In genomic region chr5:181260720-181261319, GRCh38 we compare ENCODE assay signal across 1 cellular context.
A peak's percentile ranks its signal among the peaks of the same experiment; 100 is the strongest.
TF ChIP-seq lines count a peak whose summit lies in the region.

TRIM52 (minus strand) TSS chr5:181261143; CDS start chr5:181260813, 330 bp downstream.

TF ChIP-seq in H1, 55 proteins besides CTCF, POLR2A, EP300 and RAD21 (continued from another document):
- TF ChIP-seq ATF2 (IDR thresholded peaks at IDR 0.05; ENCODE audit: low read length) (peak; percentile 72; the same call in 1 of the 2 replicates), CREB1 (IDR thresholded peaks at IDR 0.05) (peak; percentile 98), TEAD4 (IDR thresholded peaks at IDR 0.05; ENCODE audit: low read depth, low read length) (no peak), RBBP5 (IDR thresholded peaks at IDR 0.05; ENCODE audit: borderline replicate concordance, low read depth, low read length) (no peak; the same call in none of the 2 replicates), BRCA1 (IDR thresholded peaks at IDR 0.05; ENCODE audit: low read depth, low read length) (no peak), HDAC2 (IDR thresholded peaks at IDR 0.05; ENCODE audit: borderline replicate concordance in 1 of 2, low read depth in 2 of 2, low read length in 2 of 2) (no peak; a peak in 1 of 4 replicates), SUZ12 (IDR thresholded peaks at IDR 0.05; ENCODE audit: low read length) (no peak), CTBP2 (IDR thresholded peaks at IDR 0.05; ENCODE audit: borderline replicate concordance, insufficient read depth, insufficient read length, low read length) (no peak), FOSL1 (IDR thresholded peaks at IDR 0.05; ENCODE audit: insufficient read depth, low read depth, low read length) (no peak), SRF (IDR thresholded peaks at IDR 0.05; ENCODE audit: low read depth, low read length) (0 out of 2 replicates have a peak, but pooled peaks have one; percentile 33), POLR2AphosphoS5 (IDR thresholded peaks at IDR 0.05; ENCODE audit: low read depth, low read length) (peak; percentile 88), CBX5 (IDR thresholded peaks at IDR 0.05; ENCODE audit: low read depth, low read length) (no peak), USF2 (IDR thresholded peaks at IDR 0.05; ENCODE audit: low read length) (0 out of 2 replicates have a peak, but pooled peaks have one; percentile 12), NANOG (IDR thresholded peaks at IDR 0.05; ENCODE audit: insufficient read depth, low read depth, low read length, poor library complexity, severe bottlenecking) (no peak), JUN (IDR thresholded peaks at IDR 0.05; ENCODE audit: low read depth, low read length) (no peak), SIN3A (conservative IDR thresholded peaks at IDR 0.05 in 1 of 2, IDR thresholded peaks at IDR 0.05 in 1 of 2; ENCODE audit: low read depth in 1 of 2, low read length in 2 of 2) (peak; percentile 91 to 99), CBX8 (IDR thresholded peaks at IDR 0.05; ENCODE audit: borderline replicate concordance, low read depth, low read length) (no peak), JUND (IDR thresholded peaks at IDR 0.05; ENCODE audit: low read length) (0 out of 2 replicates have a peak, but pooled peaks have one; percentile 14), ZNF274 (IDR thresholded peaks at IDR 0.05; ENCODE audit: borderline replicate concordance, extremely low read depth, low read length) (no peak), SP4 (IDR thresholded peaks at IDR 0.05; ENCODE audit: low read length) (no peak), BACH1 (IDR thresholded peaks at IDR 0.05; ENCODE audit: low read length) (no peak), MAFK (IDR thresholded peaks at IDR 0.05; ENCODE audit: low read depth, low read length) (no peak), POU5F1 (IDR thresholded peaks at IDR 0.05; ENCODE audit: low read depth, low read length) (no peak), RXRA (IDR thresholded peaks at IDR 0.05; ENCODE audit: insufficient read depth, low read depth, low read length) (no peak), CHD1 (IDR thresholded peaks at IDR 0.05; ENCODE audit: low read depth, low read length) (no peak), GABPA (IDR thresholded peaks at IDR 0.05; ENCODE audit: borderline replicate concordance, insufficient read depth, low read length) (0 out of 2 replicates have a peak, but pooled peaks have one; percentile 22), TCF12 (IDR thresholded peaks at IDR 0.05; ENCODE audit: low read depth, low read length) (no peak), PHF8 (conservative IDR thresholded peaks at IDR 0.05; ENCODE audit: low read depth, low read length) (peak; percentile 54; the same call in 1 of the 2 replicates), BCL11A (IDR thresholded peaks at IDR 0.05; ENCODE audit: low read depth in 2 of 2, low read length in 2 of 2) (no peak), EGR1 (IDR thresholded peaks at IDR 0.05; ENCODE audit: borderline replicate concordance, low read depth, low read length) (peak; percentile 77; the same call in 1 of the 2 replicates), TAF7 (optimal IDR thresholded peaks at IDR 0.05; ENCODE audit: borderline replicate concordance, low read depth, low read length) (peak; percentile 87), RFX5 (IDR thresholded peaks at IDR 0.05; ENCODE audit: borderline replicate concordance, low read depth, low read length) (no peak), YY1 (IDR thresholded peaks at IDR 0.05; ENCODE audit: low read depth, low read length) (peak; percentile 3; the same call in 1 of the 2 replicates), CHD7 (IDR thresholded peaks at IDR 0.05; ENCODE audit: insufficient replicate concordance, low read length) (no peak), EZH2 (IDR thresholded peaks at IDR 0.05; ENCODE audit: low read depth, low read length, severe bottlenecking) (no peak), CHD2 (IDR thresholded peaks at IDR 0.05; ENCODE audit: low read length) (no peak)
